ENCODE assay signal across 8 cellular contexts in the genomic region with DNA sequence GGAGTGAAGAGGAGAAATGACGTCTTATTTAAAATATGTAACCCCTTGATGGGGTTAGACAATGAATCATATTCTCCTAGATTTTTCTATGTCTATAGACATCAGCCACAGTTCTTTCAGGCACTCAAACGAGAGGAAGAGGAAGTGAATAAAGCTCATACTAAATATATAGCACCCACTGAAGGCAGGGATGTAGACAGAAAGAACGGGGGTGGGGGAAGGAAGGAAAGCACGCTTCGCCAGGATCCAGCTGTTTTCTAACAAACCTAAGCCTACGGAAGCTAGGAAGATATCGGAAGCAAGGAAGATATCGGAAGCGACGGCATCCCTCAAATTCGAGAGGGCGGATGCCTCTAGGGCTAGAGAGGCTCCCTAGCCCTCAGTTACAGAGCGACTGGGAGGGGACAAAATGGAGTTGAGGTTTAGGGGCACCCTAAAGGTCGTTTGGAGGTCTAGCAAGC. TPM values are rescaled to one million over a fixed set of nuclear protein-coding genes. Genes with fewer than 3 reads are reported as not detected.
DNase-seq lines count a peak whose midpoint lies in the region; ATAC-seq and TF ChIP-seq lines count a peak whose summit lies in the region.

No MANE protein-coding gene starts in this region.

- no peak for TF ChIP-seq CTCF in epithelial cell of esophagus (IDR thresholded peaks at IDR 0.05; ENCODE audit: insufficient read depth, low read depth, low read length, missing control alignments)

- H3K27ac ChIP-seq in KOPT-K1 (ENCODE audit: low read depth, low read length, poor library complexity, severe bottlenecking), result peak overlapping the region; percentile 91

- H3K4me1 Mint-ChIP-seq in activated CD4-positive, alpha-beta T cell treated with anti-CD3 and anti-CD28 coated beads for 36 hours, result peaks cover 29% of the 10 kb centered on the region
- peaks cover 11 to 32% (median 24%) of the 10 kb centered on the region in 3 donors for H3K4me1 Mint-ChIP-seq in naive B cell

- H3K27ac Mint-ChIP-seq in activated CD4-positive, alpha-beta T cell treated with anti-CD3 and anti-CD28 coated beads for 36 hours, result peak overlapping the region; percentile 99
- H3K27ac Mint-ChIP-seq in naive B cell, result peak overlapping the region; percentile 59 to 97 (median 93)

- H3K4me3 ChIP-seq in epithelial cell of esophagus (ENCODE audit: low read length), result peak overlapping the region; percentile 81

- peak; percentile 31 for ATAC-seq in GM21619 (IDR thresholded peaks at IDR 0.05; ENCODE audit: unreplicated experiment)
- ATAC-seq in activated CD4-positive, alpha-beta T cell treated with anti-CD3 and anti-CD28 coated beads for 36 hours, result peak; percentile 65
- peak; percentile 31 to 49 for ATAC-seq in naive B cell (ENCODE audit: low read depth in 2 of 2)

- no peaks in the 10 kb centered on the region for H3K9me3 ChIP-seq in KOPT-K1 (ENCODE audit: insufficient read depth, low read length, poor library complexity, severe bottlenecking)

- H3K36me3 ChIP-seq in KOPT-K1 (ENCODE audit: insufficient read depth, low read length), result 0 out of 2 replicates have a peak, but pooled peaks cover 5% of the 10 kb centered on the region

- CTCF ChIA-PET in activated CD4-positive, alpha-beta T cell treated with anti-CD3 and anti-CD28 coated beads for 36 hours (lab: Charles Lee), result interaction anchor here (1.0 kb wide), 1 partner anchor 19 kb away, joined by 4 read pairs; no protein-coding TSS in a partner anchor

- no peaks in the 10 kb centered on the region for H3K9me3 Mint-ChIP-seq in activated CD4-positive, alpha-beta T cell treated with anti-CD3 and anti-CD28 coated beads for 36 hours (ENCODE audit: low read depth)
- H3K9me3 Mint-ChIP-seq in naive B cell, result peaks cover 0 to 3% (median 0%) of the 10 kb centered on the region in 7 donors

- peak; percentile 76 for DNase-seq in EL
- peak; percentile 33 for DNase-seq in activated CD4-positive, alpha-beta T cell treated with anti-CD3 and anti-CD28 coated beads for 36 hours
- DNase-seq in epithelial cell of esophagus (ENCODE audit: low read depth), result peak; percentile 42
- peak; percentile 30 for DNase-seq in naive B cell
- DNase-seq in foreskin melanocyte, result no peak
- DNase-seq in KG1 (lab: John Stamatoyannopoulos, UW), result no peak

- H3K27me3 Mint-ChIP-seq in activated CD4-positive, alpha-beta T cell treated with anti-CD3 and anti-CD28 coated beads for 36 hours, result no peaks in the 10 kb centered on the region
- H3K27me3 Mint-ChIP-seq in naive B cell, result no peaks in the 10 kb centered on the region

- POLR2A ChIA-PET in activated CD4-positive, alpha-beta T cell treated with anti-CD3 and anti-CD28 coated beads for 36 hours (lab: Charles Lee), result interaction anchor here (0.8 kb wide), 3 partner anchors 47 to 110 kb away, joined by 4 to 5 read pairs (median 4); no protein-coding TSS in a partner anchor

- intact Hi-C loops in activated CD4-positive, alpha-beta T cell treated with anti-CD3 and anti-CD28 coated beads for 36 hours (cut with DNase I, micrococcal nuclease), result loop anchor here (1.0 to 5.0 kb wide), 6 partner anchors 24 to 586 kb away; a partner anchor contains a TSS

- peak overlapping the region; percentile 82 for H3K4me3 Mint-ChIP-seq in activated CD4-positive, alpha-beta T cell treated with anti-CD3 and anti-CD28 coated beads for 36 hours
- H3K4me3 Mint-ChIP-seq in naive B cell, result peak overlapping the region; percentile 89 to 99 (median 94)

- peaks cover 16% of the 10 kb centered on the region for H3K36me3 Mint-ChIP-seq in activated CD4-positive, alpha-beta T cell treated with anti-CD3 and anti-CD28 coated beads for 36 hours (ENCODE audit: low read depth)
- peaks cover 0 to 9% of the 10 kb centered on the region in 2 donors for H3K36me3 Mint-ChIP-seq in naive B cell

RNA-seq across cellular contexts. Expression of a gene that starts 0.7 kb away (rescaled TPM):
- total RNA-seq in activated CD4-positive, alpha-beta T cell treated with anti-CD3 and anti-CD28 coated beads for 36 hours, result 10 to 100 TPM; 44.0 to 64.5 TPM
- polyA plus RNA-seq in naive B cell (ENCODE audit: low read depth in 6 of 6), result 10 to 100 TPM in 2 of 6 donors, 1 to 10 TPM in 4; 5.4 to 12.6 (median 9.3) TPM

Comparison
In these comparisons a context has a peak if more than half of its experiments do, and no peak if none do; other contexts are left out.
1. DNase-seq: peak in EL (single experiment), activated CD4-positive, alpha-beta T cell treated with anti-CD3 and anti-CD28 coated beads for 36 hours (single experiment), epithelial cell of esophagus (single experiment) and naive B cell (single experiment); none in foreskin melanocyte (single experiment) and KG1 (single experiment).
2. Peak in every context shown above with its lines, with median percentiles within 50 percentile points of each other: ATAC-seq.